ENCODE assay signal across 1 cellular context in genomic region chr11:21511835-21512440, GRCh38.
TF ChIP-seq lines count a peak whose summit lies in the region.

No MANE protein-coding gene starts in this region.

TF ChIP-seq in GM12878, 131 proteins besides CTCF, POLR2A, EP300 and RAD21 (continued from another document):
- TF ChIP-seq PRDM15 (CRISPR knock-in tag; IDR thresholded peaks at IDR 0.05) = no peak
